In genomic region chr1:235161685-235162327, GRCh38 we compare ENCODE assay signal across 8 cellular contexts. TPM values are rescaled to one million over a fixed set of nuclear protein-coding genes. Genes with fewer than 3 reads are reported as not detected.
A peak's percentile ranks its signal among the peaks of the same experiment; 100 is the strongest.
DNase-seq lines count a peak whose midpoint lies in the region; ATAC-seq, FAIRE-seq and TF ChIP-seq lines count a peak whose summit lies in the region.

No MANE protein-coding gene starts in this region.

- intact Hi-C loops in breast epithelium (cut with DNase I; ENCODE audit: low total_unique reads): no loop called here

- no peaks in the 10 kb centered on the region for H3K9me3 Mint-ChIP-seq in mesothelial cell of epicardium

- POLR2A ChIA-PET in AG04449 (lab: Yijun Ruan, JAX): interaction anchor here (0.9 kb wide), 1 partner anchor 16 kb away, joined by 3 read pairs; no protein-coding TSS in a partner anchor

- peak overlapping the region; percentile 93 for H3K4me3 Mint-ChIP-seq in mesothelial cell of epicardium

- TF ChIP-seq CTCF in AG04449 (IDR thresholded peaks at IDR 0.05; ENCODE audit: insufficient read depth, low read length, missing control alignments) (no peak), breast epithelium (IDR thresholded peaks at IDR 0.05) (no peak), mesothelial cell of epicardium (IDR thresholded peaks at IDR 0.05; ENCODE audit: unreplicated experiment) (no peak)

- no peak for ATAC-seq in HG03432 (IDR thresholded peaks at IDR 0.05; ENCODE audit: unreplicated experiment)

- peak overlapping the region; percentile 95 for H3K27ac Mint-ChIP-seq in mesothelial cell of epicardium

- H3K27me3 Mint-ChIP-seq in mesothelial cell of epicardium (ENCODE audit: low read depth): no peaks in the 10 kb centered on the region

- DNase-seq in AG04449 (ENCODE audit: low read depth, low spot score): no peak
- DNase-seq in HTR-8/SVneo (ENCODE audit: insufficient read length, low spot score): peak; percentile 11
- no peak for DNase-seq in breast epithelium (ENCODE audit: low spot score in 2 of 2)
- no peak for DNase-seq in mesothelial cell of epicardium (ENCODE audit: low spot score in 2 of 2, unreplicated experiment in 2 of 2)
- DNase-seq in NCI-H446 (lab: John Stamatoyannopoulos, UW): no peak
- DNase-seq in AG20443 (ENCODE audit: low spot score): no peak
- DNase-seq in putamen (ENCODE audit: low spot score): no peak

- H3K4me3 ChIP-seq in AG04449 (ENCODE audit: low read depth, low read length): peak overlapping the region; percentile 98
- peak overlapping the region; percentile 75 to 90 (median 76) for H3K4me3 ChIP-seq in breast epithelium

- H3K36me3 Mint-ChIP-seq in mesothelial cell of epicardium: peaks cover 2% of the 10 kb centered on the region

- no peaks in the 10 kb centered on the region for H3K27me3 ChIP-seq in breast epithelium

- peak overlapping the region; percentile 94 to 96 for H3K27ac ChIP-seq in breast epithelium

- H3K36me3 ChIP-seq in breast epithelium: peaks cover 2% of the 10 kb centered on the region

- CTCF ChIA-PET in AG04449 (lab: Yijun Ruan, JAX): interaction anchor here (1.0 to 1.4 kb wide), 2 partner anchors 16 to 255 kb away, joined by 4 to 5 read pairs; no protein-coding TSS in a partner anchor

- peaks cover 13% of the 10 kb centered on the region for H3K4me1 Mint-ChIP-seq in mesothelial cell of epicardium

- H3K4me1 ChIP-seq in breast epithelium: no peaks in the 10 kb centered on the region

- TF ChIP-seq POLR2A in breast epithelium (IDR thresholded peaks at IDR 0.05): no peak

- no peaks in the 10 kb centered on the region for H3K9me3 ChIP-seq in breast epithelium

- no peak for FAIRE-seq in HTR-8/SVneo (lab: Jason Lieb, UNC)

RNA-seq across cellular contexts. Expression of gene RBM34, which starts 0.8 kb away (rescaled TPM):
- total RNA-seq in breast epithelium (10 to 100 TPM; 42.9 to 54.0 (median 52.2) TPM), mesothelial cell of epicardium (62.6 to 72.1 TPM (median 70.8 TPM) in 3 replicates)

RNA-seq across cellular contexts. Expression of gene TOMM20, which starts 33.2 kb away (rescaled TPM):
- total RNA-seq in breast epithelium (100 to 1,000 TPM; 112 to 153 (median 112) TPM), mesothelial cell of epicardium (166 to 178 TPM (median 171 TPM) in 3 replicates)
